In genomic region chr2:19364014-19364413, GRCh38 we compare ENCODE assay signal across 1 cellular context.
TF ChIP-seq lines count a peak whose summit lies in the region.

No MANE protein-coding gene starts in this region.

TF ChIP-seq in H1, 55 proteins besides CTCF, POLR2A, EP300 and RAD21 (continued from another document):
- TF ChIP-seq CHD7 (IDR thresholded peaks at IDR 0.05; ENCODE audit: insufficient replicate concordance, low read length) (no peak), FOSL1 (IDR thresholded peaks at IDR 0.05; ENCODE audit: insufficient read depth, low read depth, low read length) (no peak), EZH2 (IDR thresholded peaks at IDR 0.05; ENCODE audit: low read depth, low read length, severe bottlenecking) (no peak), CBX5 (IDR thresholded peaks at IDR 0.05; ENCODE audit: low read depth, low read length) (no peak), YY1 (IDR thresholded peaks at IDR 0.05; ENCODE audit: low read depth, low read length) (no peak)
